Comparison of ENCODE assay signal across 10 cellular contexts in the genomic region with DNA sequence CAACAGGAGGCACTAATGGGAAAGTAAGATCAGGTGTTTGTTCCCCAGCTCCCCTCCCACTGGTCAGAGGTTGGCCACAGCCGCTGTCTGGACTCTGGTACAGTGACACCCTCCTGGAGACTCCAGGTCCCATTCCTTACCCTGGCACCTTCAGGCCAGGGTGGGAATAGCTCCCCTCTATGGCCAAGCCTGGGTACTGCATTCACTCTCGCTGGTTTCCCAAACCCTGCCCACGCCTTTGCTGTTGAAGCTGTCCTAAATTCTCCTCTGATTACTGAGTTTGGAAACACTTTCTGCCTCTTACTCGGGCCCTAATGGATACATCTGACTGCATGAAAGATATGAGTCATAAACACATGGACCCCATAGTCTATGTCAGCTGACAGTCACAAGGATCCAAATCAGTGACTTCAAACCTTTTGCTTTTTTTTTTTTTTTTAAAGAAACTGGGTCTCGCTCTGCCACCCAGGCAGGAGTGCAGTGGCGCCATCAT. TPM values are rescaled to one million over a fixed set of nuclear protein-coding genes. Genes with fewer than 3 reads are reported as not detected.
DNase-seq lines count a peak whose midpoint lies in the region; ATAC-seq and TF ChIP-seq lines count a peak whose summit lies in the region.
"Had no signal": no experiment of that assay in that cellular context is flagged by ENCODE, and none has a peak within 500 bp of the region (broad histone marks: within the 10 kb centered on the region; RNA-seq: fewer than 3 reads in every experiment).

No MANE protein-coding gene starts in this region.

- ATAC-seq in GM23338 (peak; percentile 92), activated B cell treated with CpG ODN at 0.5 μM for 24 hours (ENCODE audit: low read depth) (peak; percentile 25), right lobe of liver (peak in 1 of 4 donors; percentile 23)
- ATAC-seq: naive thymus-derived CD4-positive, alpha-beta T cell had no signal

- 39% methylated on average over 5 of the region's 6 CpGs for WGBS in right lobe of liver (ENCODE audit: insufficient coverage, low coverage, low lambda C conversion rate, missing lambda C conversion rate)

- peak; percentile 51 for TF ChIP-seq CTCF in CD14-positive monocyte (IDR thresholded peaks at IDR 0.05)
- peak; percentile 81 to 84 for TF ChIP-seq CTCF in GM23338 (conservative IDR thresholded peaks at IDR 0.05; ENCODE audit: low read depth in 2 of 2)
- TF ChIP-seq CTCF in activated B cell treated with CpG ODN at 0.5 μM for 24 hours (IDR thresholded peaks at IDR 0.05): no peak
- peak in 3 of 4 donors; percentile 18 to 33 (median 22) for TF ChIP-seq CTCF in right lobe of liver (IDR thresholded peaks at IDR 0.05)

- H3K36me3 Mint-ChIP-seq in CD14-positive monocyte: no peaks in the 10 kb centered on the region
- no peaks in the 10 kb centered on the region for H3K36me3 Mint-ChIP-seq in GM23338 (ENCODE audit: low read depth)
- no peaks in the 10 kb centered on the region for H3K36me3 Mint-ChIP-seq in activated B cell treated with CpG ODN at 0.5 μM for 24 hours (ENCODE audit: low read depth)

- intact Hi-C loops in CD14-positive monocyte (cut with micrococcal nuclease) (no loop called here), activated B cell treated with CpG ODN at 0.5 μM for 24 hours (cut with micrococcal nuclease) (no loop called here), right lobe of liver (cut with DNase I) (no loop called here)

- H3K36me3 ChIP-seq in GM23338 (ENCODE audit: insufficient read depth) (no peaks in the 10 kb centered on the region), right lobe of liver (no peaks in the 10 kb centered on the region)

- no peak for TF ChIP-seq POLR2A in right lobe of liver (IDR thresholded peaks at IDR 0.05)

- no peak overlapping the region for H2AFZ ChIP-seq in GM23338

- H3K4me1 ChIP-seq in GM23338 (ENCODE audit: insufficient read depth) (peaks cover 26% of the 10 kb centered on the region), right lobe of liver (no peaks in the 10 kb centered on the region)

- no peaks in the 10 kb centered on the region for H3K79me2 ChIP-seq in GM23338 (replicated peaks; ENCODE audit: insufficient read depth)

- no peaks in the 10 kb centered on the region for H3K9me3 ChIP-seq in right lobe of liver

- H3K27ac Mint-ChIP-seq in CD14-positive monocyte (no peak overlapping the region), GM23338 (no peak overlapping the region), activated B cell treated with CpG ODN at 0.5 μM for 24 hours (no peak overlapping the region)
- H3K27ac Mint-ChIP-seq: naive thymus-derived CD4-positive, alpha-beta T cell had no signal

- no peaks in the 10 kb centered on the region for H3K9me2 ChIP-seq in GM23338 (ENCODE audit: insufficient read depth)

- H3K4me3 ChIP-seq in GM23338: no peak overlapping the region
- H3K4me3 ChIP-seq in right lobe of liver: no peak overlapping the region

- no peaks in the 10 kb centered on the region for H3F3A ChIP-seq in GM23338 (replicated peaks; ENCODE audit: low read depth)

- H3K27ac ChIP-seq in GM23338 (ENCODE audit: low read depth) (no peak overlapping the region), right lobe of liver (no peak overlapping the region), substantia nigra (ENCODE audit: low read depth, low read length, poor library complexity, severe bottlenecking) (no peak overlapping the region)

- no peak overlapping the region for H3K4me2 ChIP-seq in GM23338

- H3K27me3 Mint-ChIP-seq in CD14-positive monocyte (ENCODE audit: low read depth in 3 of 3): peaks cover 6 to 15% (median 11%) of the 10 kb centered on the region in 3 donors
- H3K27me3 Mint-ChIP-seq in GM23338 (ENCODE audit: insufficient read depth, low read depth, poor library complexity): peaks cover 5% of the 10 kb centered on the region
- H3K27me3 Mint-ChIP-seq in activated B cell treated with CpG ODN at 0.5 μM for 24 hours: no peaks in the 10 kb centered on the region

- POLR2A ChIA-PET in activated B cell treated with CpG ODN at 0.5 μM for 24 hours (lab: Charles Lee): interaction anchor here (0.9 kb wide), 1 partner anchor 17 kb away, joined by 3 read pairs; no protein-coding TSS in a partner anchor

- DNase-seq in CD14-positive monocyte (ENCODE audit: low spot score) (no peak), GM23338 (ENCODE audit: low spot score) (peak; percentile 82), activated B cell treated with CpG ODN at 0.5 μM for 24 hours (no peak), right lobe of liver (no peak), occipital lobe (lab: John Stamatoyannopoulos, UW) (no peak), substantia nigra (lab: John Stamatoyannopoulos, UW) (no peak), COR-L47 (lab: John Stamatoyannopoulos, UW) (no peak), NCI-H1436 (lab: John Stamatoyannopoulos, UW) (no peak)
- DNase-seq: naive thymus-derived CD4-positive, alpha-beta T cell; NCI-H524 treated with DMSO at 0.1 percent for 48 hours had no signal

- CTCF ChIA-PET in activated B cell treated with CpG ODN at 0.5 μM for 24 hours (lab: Charles Lee): no interaction called here

- H3K27me3 ChIP-seq in GM23338 (ENCODE audit: insufficient read depth): no peaks in the 10 kb centered on the region
- H3K27me3 ChIP-seq in right lobe of liver: no peaks in the 10 kb centered on the region

- H3K4me1 Mint-ChIP-seq in CD14-positive monocyte: no peaks in the 10 kb centered on the region
- peaks cover 27% of the 10 kb centered on the region for H3K4me1 Mint-ChIP-seq in GM23338
- H3K4me1 Mint-ChIP-seq in activated B cell treated with CpG ODN at 0.5 μM for 24 hours: peaks cover 54% of the 10 kb centered on the region

- H3K4me3 Mint-ChIP-seq in CD14-positive monocyte: no peak overlapping the region
- H3K4me3 Mint-ChIP-seq in GM23338: no peak overlapping the region
- no peak overlapping the region for H3K4me3 Mint-ChIP-seq in activated B cell treated with CpG ODN at 0.5 μM for 24 hours
- H3K4me3 Mint-ChIP-seq: naive thymus-derived CD4-positive, alpha-beta T cell had no signal

- H3K9me3 Mint-ChIP-seq in CD14-positive monocyte (peaks cover 0 to 3% (median 0%) of the 10 kb centered on the region in 7 donors), GM23338 (no peaks in the 10 kb centered on the region), activated B cell treated with CpG ODN at 0.5 μM for 24 hours (no peaks in the 10 kb centered on the region)

- H4K20me1 ChIP-seq in GM23338 (replicated peaks; ENCODE audit: insufficient read depth): no peaks in the 10 kb centered on the region; the same call in 1 of the 2 replicates

TF ChIP-seq in GM23338, 12 proteins besides CTCF, POLR2A, EP300 and RAD21:
- TF ChIP-seq EZH2phosphoT487 (IDR thresholded peaks at IDR 0.05; ENCODE audit: unreplicated experiment): no peak
- TF ChIP-seq, protein P1, sequence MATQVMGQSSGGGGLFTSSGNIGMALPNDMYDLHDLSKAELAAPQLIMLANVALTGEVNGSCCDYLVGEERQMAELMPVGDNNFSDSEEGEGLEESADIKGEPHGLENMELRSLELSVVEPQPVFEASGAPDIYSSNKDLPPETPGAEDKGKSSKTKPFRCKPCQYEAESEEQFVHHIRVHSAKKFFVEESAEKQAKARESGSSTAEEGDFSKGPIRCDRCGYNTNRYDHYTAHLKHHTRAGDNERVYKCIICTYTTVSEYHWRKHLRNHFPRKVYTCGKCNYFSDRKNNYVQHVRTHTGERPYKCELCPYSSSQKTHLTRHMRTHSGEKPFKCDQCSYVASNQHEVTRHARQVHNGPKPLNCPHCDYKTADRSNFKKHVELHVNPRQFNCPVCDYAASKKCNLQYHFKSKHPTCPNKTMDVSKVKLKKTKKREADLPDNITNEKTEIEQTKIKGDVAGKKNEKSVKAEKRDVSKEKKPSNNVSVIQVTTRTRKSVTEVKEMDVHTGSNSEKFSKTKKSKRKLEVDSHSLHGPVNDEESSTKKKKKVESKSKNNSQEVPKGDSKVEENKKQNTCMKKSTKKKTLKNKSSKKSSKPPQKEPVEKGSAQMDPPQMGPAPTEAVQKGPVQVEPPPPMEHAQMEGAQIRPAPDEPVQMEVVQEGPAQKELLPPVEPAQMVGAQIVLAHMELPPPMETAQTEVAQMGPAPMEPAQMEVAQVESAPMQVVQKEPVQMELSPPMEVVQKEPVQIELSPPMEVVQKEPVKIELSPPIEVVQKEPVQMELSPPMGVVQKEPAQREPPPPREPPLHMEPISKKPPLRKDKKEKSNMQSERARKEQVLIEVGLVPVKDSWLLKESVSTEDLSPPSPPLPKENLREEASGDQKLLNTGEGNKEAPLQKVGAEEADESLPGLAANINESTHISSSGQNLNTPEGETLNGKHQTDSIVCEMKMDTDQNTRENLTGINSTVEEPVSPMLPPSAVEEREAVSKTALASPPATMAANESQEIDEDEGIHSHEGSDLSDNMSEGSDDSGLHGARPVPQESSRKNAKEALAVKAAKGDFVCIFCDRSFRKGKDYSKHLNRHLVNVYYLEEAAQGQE (IDR thresholded peaks at IDR 0.05; ENCODE audit: unreplicated experiment): no peak
- no peak for TF ChIP-seq ETS1 (IDR thresholded peaks at IDR 0.05)
- no peak for TF ChIP-seq POLR2AphosphoS5 (IDR thresholded peaks at IDR 0.05; ENCODE audit: low read depth)
- no peak for TF ChIP-seq ZNF114 (CRISPR knock-in tag; IDR thresholded peaks at IDR 0.05)
- TF ChIP-seq ZNF331 (CRISPR knock-in tag; IDR thresholded peaks at IDR 0.05; ENCODE audit: low read depth): no peak
- no peak for TF ChIP-seq CREB1 (CRISPR knock-in tag; IDR thresholded peaks at IDR 0.05; ENCODE audit: low read depth)
- TF ChIP-seq JUNB (IDR thresholded peaks at IDR 0.05; ENCODE audit: unreplicated experiment): no peak
- TF ChIP-seq STAT1 (IDR thresholded peaks at IDR 0.05; ENCODE audit: unreplicated experiment): no peak

RNA-seq across cellular contexts. Expression of gene HRK, which starts 17.9 kb away (rescaled TPM):
- polyA plus RNA-seq in CD14-positive monocyte (not detected), GM23338 (2016; fragmentation: Nextera tagmentation; extraction: Ambion mirVana) (1.7 and 1.9 TPM in 2 replicates)
- total RNA-seq in GM23338 (2014; rRNA removed; shearing (Covaris generic)): 1.0 and 1.9 TPM in 2 replicates
- total RNA-seq in activated B cell treated with CpG ODN at 0.5 μM for 24 hours (2.6 and 4.7 TPM in 2 replicates), right lobe of liver (not detected), occipital lobe (0.47 TPM)
- polyA plus RNA-seq: naive thymus-derived CD4-positive, alpha-beta T cell had no signal

RNA-seq across cellular contexts. Expression of gene FBXW8, which starts 47.4 kb away (rescaled TPM):
- 1 to 10 TPM; 2.0 to 2.7 TPM for polyA plus RNA-seq in CD14-positive monocyte
- total RNA-seq in GM23338 (2014; rRNA removed; shearing (Covaris generic)): 12.9 and 13.9 TPM in 2 replicates
- 4.6 and 4.7 TPM in 2 replicates for polyA plus RNA-seq in GM23338 (2016; fragmentation: Nextera tagmentation; extraction: Ambion mirVana)
- total RNA-seq in activated B cell treated with CpG ODN at 0.5 μM for 24 hours: 16.1 and 17.6 TPM in 2 replicates
- 1 to 10 TPM; 4.5 to 9.6 (median 6.3) TPM for total RNA-seq in right lobe of liver
- total RNA-seq in occipital lobe: 11.9 TPM
